In the genomic region with DNA sequence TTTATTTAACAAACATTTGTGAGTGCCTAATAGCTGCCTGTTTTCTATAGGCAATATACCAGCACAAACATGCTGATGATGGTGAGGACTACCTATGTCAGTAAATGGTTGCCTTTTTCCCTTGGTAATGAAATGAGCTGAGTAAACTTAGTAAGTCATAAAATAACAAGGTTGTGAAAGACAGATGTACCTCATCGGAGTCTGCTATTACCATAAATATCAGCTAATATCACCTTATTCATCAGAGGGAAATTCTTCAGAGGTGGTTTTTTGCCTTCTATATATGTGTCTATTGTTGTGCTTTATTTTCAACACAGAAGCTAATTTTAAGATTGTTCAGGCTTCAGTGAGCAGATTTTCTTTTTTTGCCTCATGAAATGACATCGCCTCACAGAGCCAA, we compare ENCODE assay signal across 20 cellular contexts.
DNase-seq lines count a peak whose midpoint lies in the region; ATAC-seq and TF ChIP-seq lines count a peak whose summit lies in the region.
"Had no signal": no experiment of that assay in that cellular context is flagged by ENCODE, and none has a peak within 500 bp of the region (broad histone marks: within the 10 kb centered on the region; RNA-seq: fewer than 3 reads in every experiment).

No MANE protein-coding gene starts in this region.

- no peak for TF ChIP-seq CTCF in GM13977 (IDR thresholded peaks at IDR 0.05; ENCODE audit: extremely low read depth, insufficient read depth, missing control alignments)

- DNase-seq in GM13977 (ENCODE audit: low spot score) = peak; percentile 7
- DNase-seq in retina = no peak
- DNase-seq in pons (ENCODE audit: low spot score) = no peak
- no peak for DNase-seq in DMS53 treated with DMSO at 0.1 percent for 48 hours (lab: John Stamatoyannopoulos, UW; ENCODE audit: unreplicated experiment)
- DNase-seq: 8988T; ACHN; AML-193; BE2C; Calu3; CD4-positive, alpha-beta memory T cell; COR-L47; DMS53; DND-41; H9 had no signal

- ATAC-seq in HG02885 (IDR thresholded peaks at IDR 0.05; ENCODE audit: poor library complexity, unreplicated experiment) (peak; percentile 57), HG03565 (IDR thresholded peaks at IDR 0.05; ENCODE audit: unreplicated experiment) (peak; percentile 39), GM21423 (IDR thresholded peaks at IDR 0.05; ENCODE audit: unreplicated experiment) (no peak)
- ATAC-seq: A549, GM23338, HCT116 had no signal

- in situ Hi-C loops in GM13977 (cut with MboI; ENCODE audit: low pct_unique_long_range_greater_than_20kb, low sequenced_read_pairs, unreplicated experiment) = no loop called here
